Comparison of ENCODE assay signal across 16 cellular contexts in genomic region chr9:93917121-93917853, GRCh38. TPM values are rescaled to one million over a fixed set of nuclear protein-coding genes. Genes with fewer than 3 reads are reported as not detected.
DNase-seq lines count a peak whose midpoint lies in the region; ATAC-seq, FAIRE-seq and TF ChIP-seq lines count a peak whose summit lies in the region.
"Had no signal": no experiment of that assay in that cellular context is flagged by ENCODE, and none has a peak within 500 bp of the region (broad histone marks: within the 10 kb centered on the region; RNA-seq: fewer than 3 reads in every experiment).

No MANE protein-coding gene starts in this region.

- no peaks in the 10 kb centered on the region for H3K79me1 ChIP-seq in trophoblast cell (ENCODE audit: low read length)

- H3K27ac ChIP-seq in HEK293 (ENCODE audit: extremely low read depth, low read depth, low read length) = no peak overlapping the region
- no peak overlapping the region for H3K27ac ChIP-seq in GM12878 (ENCODE audit: control insufficient read depth, insufficient read depth)
- H3K27ac ChIP-seq in trophoblast cell (ENCODE audit: low read depth, low read length) = no peak overlapping the region
- H3K27ac ChIP-seq: BLaER1 treated with 17β-estradiol and CSF1 and Interleukin-3, amounts not matched to agents 10 nM and 100 nM; GM23248; HL-60; KMS-11 had no signal

- TF ChIP-seq RAD21 in GM12878 (IDR thresholded peaks at IDR 0.05; ENCODE audit: insufficient read depth, low read depth, low read length) = no peak

- in situ Hi-C loops in GM12878 (cut with MboI) = no loop called here

- no peak for DNase-seq in GM12878 (ENCODE audit: low read depth, low spot score)
- DNase-seq in glutamatergic neuron = no peak
- no peak for DNase-seq in trophoblast cell
- no peak for DNase-seq in UCSD-AML1 (lab: John Stamatoyannopoulos, UW; ENCODE audit: unreplicated experiment)
- no peak for DNase-seq in mucosa of descending colon
- DNase-seq in globus pallidus (ENCODE audit: low spot score) = no peak
- DNase-seq: ACHN; CD4-positive, CD25-positive, alpha-beta regulatory T cell; GM23248; H7; IMR-90 had no signal

- H4K8ac ChIP-seq in trophoblast cell (ENCODE audit: low read depth, low read length) = no peak overlapping the region

- TF ChIP-seq CTCF in HEK293 (tag by site-specific recombination; IDR thresholded peaks at IDR 0.05) (no peak), GM12878 (IDR thresholded peaks at IDR 0.05 in 2 of 3, conservative IDR thresholded peaks at IDR 0.05 in 1 of 3; ENCODE audit: control insufficient read depth in 2 of 3, extremely low read depth in 1 of 3, insufficient read depth in 1 of 3, low read depth in 3 of 3, low read length in 3 of 3) (no peak), glutamatergic neuron (IDR thresholded peaks at IDR 0.05; ENCODE audit: partially characterized antibody, unreplicated experiment) (no peak), mucosa of descending colon (IDR thresholded peaks at IDR 0.05) (no peak)

- no peak overlapping the region for H2BK12ac ChIP-seq in trophoblast cell (ENCODE audit: low read length)

- no peaks in the 10 kb centered on the region for H3K79me2 ChIP-seq in GM12878 (ENCODE audit: control insufficient read depth, insufficient read depth, low read length)
- H3K79me2 ChIP-seq in trophoblast cell (ENCODE audit: control insufficient read depth, insufficient read depth, low read length, poor library complexity) = no peaks in the 10 kb centered on the region

- no peak for FAIRE-seq in GM12878 (lab: Jason Lieb, UNC)
- FAIRE-seq: GM18507 had no signal

- no peak overlapping the region for H3K4me3 Mint-ChIP-seq in glutamatergic neuron (ENCODE audit: unreplicated experiment)
- H3K4me3 Mint-ChIP-seq: CD4-positive, CD25-positive, alpha-beta regulatory T cell had no signal

- H3K9me3 Mint-ChIP-seq in glutamatergic neuron (ENCODE audit: unreplicated experiment) = peaks cover 5% of the 10 kb centered on the region

- no peak for TF ChIP-seq POLR2A in GM12878 (IDR thresholded peaks at IDR 0.05; ENCODE audit: low read depth, low read length)

- H2AFZ ChIP-seq in GM12878 (ENCODE audit: control insufficient read depth, low read depth, low read length) (no peak overlapping the region), trophoblast cell (ENCODE audit: insufficient read depth, low read length, poor library complexity) (no peak overlapping the region)
- H2AFZ ChIP-seq: GM23248 had no signal

- intact Hi-C loops in GM12878 (cut with micrococcal nuclease; ENCODE audit: unreplicated experiment) (no loop called here), mucosa of descending colon (cut with DNase I, micrococcal nuclease) (no loop called here)

- H3K18ac ChIP-seq in trophoblast cell (ENCODE audit: low read length) = no peak overlapping the region

- CTCF ChIA-PET in HEK293 (lab: Yijun Ruan, JAX) (interaction anchor here (1.2 kb wide), 1 partner anchor 236 kb away, joined by 3 read pairs; no protein-coding TSS in a partner anchor), GM12878 (lab: Yijun Ruan, JAX) (no interaction called here)

- H3K27ac Mint-ChIP-seq in glutamatergic neuron (ENCODE audit: unreplicated experiment) = peak overlapping the region; percentile 1
- H3K27ac Mint-ChIP-seq: CD4-positive, CD25-positive, alpha-beta regulatory T cell had no signal

- H3K27me3 ChIP-seq in GM12878 (replicated peaks in 1 of 2; ENCODE audit: control insufficient read depth in 2 of 2, insufficient read depth in 2 of 2, low read length in 1 of 2) (no peaks in the 10 kb centered on the region; a peak in 2 of 4 replicates), trophoblast cell (ENCODE audit: insufficient read depth, low read length) (no peaks in the 10 kb centered on the region)
- H3K27me3 ChIP-seq: BLaER1 treated with 17β-estradiol and CSF1 and Interleukin-3, amounts not matched to agents 10 nM and 100 nM had no signal

- H3K9me3 ChIP-seq in HEK293 (ENCODE audit: control insufficient read depth, insufficient read depth, low read depth, low read length) (no peaks in the 10 kb centered on the region), GM12878 (replicated peaks; ENCODE audit: control insufficient read depth, insufficient read depth, low read length) (no peaks in the 10 kb centered on the region), trophoblast cell (ENCODE audit: insufficient read depth, low read depth, low read length) (peaks cover 2% of the 10 kb centered on the region), mucosa of descending colon (no peaks in the 10 kb centered on the region)
- H3K9me3 ChIP-seq: BLaER1 treated with 17β-estradiol and CSF1 and Interleukin-3, amounts not matched to agents 10 nM and 100 nM had no signal

- no peaks in the 10 kb centered on the region for H3K4me1 Mint-ChIP-seq in glutamatergic neuron (ENCODE audit: low read depth, unreplicated experiment)

- no peak overlapping the region for H3K9ac ChIP-seq in GM12878 (ENCODE audit: control insufficient read depth, insufficient read depth, low read length)
- H3K9ac ChIP-seq in trophoblast cell (ENCODE audit: low read length) = no peak overlapping the region
- H3K9ac ChIP-seq: BLaER1 treated with 17β-estradiol and CSF1 and Interleukin-3, amounts not matched to agents 10 nM and 100 nM; GM23248; KMS-11 had no signal

- no peak overlapping the region for H2BK5ac ChIP-seq in trophoblast cell (ENCODE audit: low read depth, low read length, poor library complexity)

- no peak for TF ChIP-seq EP300 in GM12878 (IDR thresholded peaks at IDR 0.05; ENCODE audit: borderline replicate concordance in 1 of 2, control insufficient read depth in 1 of 2, low read depth in 2 of 2, low read length in 2 of 2)

- no peak overlapping the region for H4K91ac ChIP-seq in trophoblast cell (ENCODE audit: low read depth, low read length)

- H3K14ac ChIP-seq in trophoblast cell (ENCODE audit: low read length) = no peak overlapping the region

- no peak overlapping the region for H3K4me3 ChIP-seq in HEK293 (ENCODE audit: low read depth, low read length)
- H3K4me3 ChIP-seq in GM12878 = no peak overlapping the region
- H3K4me3 ChIP-seq in trophoblast cell (ENCODE audit: low read depth, low read length) = no peak overlapping the region
- H3K4me3 ChIP-seq in mucosa of descending colon = no peak overlapping the region
- H3K4me3 ChIP-seq: BLaER1 treated with 17β-estradiol and CSF1 and Interleukin-3, amounts not matched to agents 10 nM and 100 nM; GM23248 had no signal

- H3K36me3 Mint-ChIP-seq in glutamatergic neuron (ENCODE audit: unreplicated experiment) = no peaks in the 10 kb centered on the region
- H3K36me3 Mint-ChIP-seq: CD4-positive, CD25-positive, alpha-beta regulatory T cell had no signal

- no peak overlapping the region for H3K4me2 ChIP-seq in GM12878 (ENCODE audit: control insufficient read depth, insufficient read depth)
- no peak overlapping the region for H3K4me2 ChIP-seq in trophoblast cell (ENCODE audit: low read length)
- H3K4me2 ChIP-seq: BLaER1 treated with 17β-estradiol and CSF1 and Interleukin-3, amounts not matched to agents 10 nM and 100 nM; KMS-11 had no signal

- RAD21 ChIA-PET in GM12878 (lab: Charles Lee; ENCODE audit: unreplicated experiment) = no interaction called here

- H3K36me3 ChIP-seq in HEK293 (ENCODE audit: control insufficient read depth in 2 of 2, insufficient read depth in 1 of 2, low read length in 2 of 2) = no peaks in the 10 kb centered on the region
- H3K36me3 ChIP-seq in GM12878 (ENCODE audit: control insufficient read depth in 2 of 2, insufficient read depth in 2 of 2, low read length in 1 of 2) = no peaks in the 10 kb centered on the region
- no peaks in the 10 kb centered on the region for H3K36me3 ChIP-seq in trophoblast cell (ENCODE audit: control insufficient read depth in 1 of 2, insufficient read depth in 2 of 2, low read length in 2 of 2)
- H3K36me3 ChIP-seq in mucosa of descending colon (ENCODE audit: low read depth) = no peaks in the 10 kb centered on the region
- H3K36me3 ChIP-seq: BLaER1 treated with 17β-estradiol and CSF1 and Interleukin-3, amounts not matched to agents 10 nM and 100 nM had no signal

- H3K27me3 Mint-ChIP-seq in glutamatergic neuron (ENCODE audit: unreplicated experiment) = peaks cover 7% of the 10 kb centered on the region
- H3K27me3 Mint-ChIP-seq: CD4-positive, CD25-positive, alpha-beta regulatory T cell had no signal

- no peaks in the 10 kb centered on the region for H4K20me1 ChIP-seq in GM12878 (ENCODE audit: control insufficient read depth, insufficient read depth)
- H4K20me1 ChIP-seq: BLaER1 treated with 17β-estradiol and CSF1 and Interleukin-3, amounts not matched to agents 10 nM and 100 nM had no signal

- SMC1A ChIA-PET in GM12878 (lab: Charles Lee; ENCODE audit: uncharacterized antibody, unreplicated experiment) = no interaction called here

- ATAC-seq in GM12878 (no peak), mucosa of descending colon (no peak)

- POLR2A ChIA-PET in HEK293 (lab: Yijun Ruan, JAX) = no interaction called here
- POLR2A ChIA-PET in GM12878 (lab: Charles Lee) = no interaction called here

- BruUV-seq in GM12878 (replicated peaks; lab: Mats Ljungman, UMichigan) = no TSS peak

- no peak overlapping the region for H2BK120ac ChIP-seq in trophoblast cell (ENCODE audit: insufficient read depth, low read length, poor library complexity)

- H3K4ac ChIP-seq in trophoblast cell (ENCODE audit: low read depth, low read length) = no peak overlapping the region

- WGBS in GM12878 (ENCODE audit: insufficient coverage, insufficient replicate concordance, low lambda C conversion rate, missing lambda C conversion rate) = 60% methylated on average over 10 of the region's 10 CpGs
- no CpG with 5 or more reads among the region's 10 CpGs for WGBS in trophoblast cell (ENCODE audit: extremely low coverage, insufficient coverage, insufficient read length)

- H3K4me1 ChIP-seq in HEK293 (ENCODE audit: control insufficient read depth, insufficient read depth, low read length) (no peaks in the 10 kb centered on the region), GM12878 (ENCODE audit: control insufficient read depth, insufficient read depth, low read length) (no peaks in the 10 kb centered on the region), trophoblast cell (ENCODE audit: control insufficient read depth in 1 of 2, insufficient read depth in 2 of 2, low read length in 2 of 2) (no peaks in the 10 kb centered on the region), mucosa of descending colon (ENCODE audit: low read depth) (no peaks in the 10 kb centered on the region)

- peak overlapping the region; percentile 34 for H3K23ac ChIP-seq in trophoblast cell (ENCODE audit: low read length)

- no peak overlapping the region for H2AK5ac ChIP-seq in trophoblast cell (ENCODE audit: low read length)

- H4K12ac ChIP-seq in trophoblast cell (ENCODE audit: low read depth, low read length) = no peak overlapping the region

RNA-seq across cellular contexts. Expression of gene BARX1, which starts 37.9 kb away (rescaled TPM):
- total RNA-seq in GM12878 (2013; cell fraction: nucleolus; rRNA removed) = not detected in 2 replicates
- total RNA-seq in GM12878 (2014; rRNA removed) (not detected in 2 replicates), GM12878 (2014; rRNA removed; fragmentation: Illumina TruSeq; extraction: Trizol) (not detected in 2 replicates), GM12878 (2021) (not detected in 2 replicates), glutamatergic neuron (ENCODE audit: unreplicated experiment) (6.9 TPM), mucosa of descending colon (under 1 TPM in 1 of 3 donors, not detected in 2; 0.17 TPM)
- polyA plus RNA-seq in GM12878 (2011; ENCODE audit: low read depth) = not detected
- polyA plus RNA-seq in GM12878 (2011; rRNA removed) (not detected in 2 replicates), GM12878 (2014; fragmentation: Illumina TruSeq; extraction: Trizol) (not detected in 2 replicates), GM12878 (2014; fragmentation: Nextera tagmentation; extraction: Ambion mirVana) (not detected), GM12878 (2014; rRNA removed) (not detected in 2 replicates), GM12878 (2016; fragmentation: Nextera tagmentation; extraction: Ambion mirVana) (not detected)
- not detected in 2 replicates for polyA plus RNA-seq in GM12878 (2011; cell fraction: cytosol; rRNA removed)
- not detected in 2 replicates for polyA plus RNA-seq in GM12878 (2011; cell fraction: nucleus; rRNA removed)
- not detected in 2 replicates for polyA plus RNA-seq in GM12878 (2012)
- not detected in 2 replicates for polyA minus RNA-seq in GM12878 (2011; rRNA and poly(A)+ RNA removed)
- not detected in 2 replicates for polyA minus RNA-seq in GM12878 (2011; cell fraction: cytosol; rRNA and poly(A)+ RNA removed)
- polyA minus RNA-seq in GM12878 (2011; cell fraction: nucleus; rRNA and poly(A)+ RNA removed) = not detected in 2 replicates
- polyA plus RNA-seq in trophoblast cell (2013) = 0.04 and 0.07 TPM in 2 replicates
- total RNA-seq: CD4-positive, CD25-positive, alpha-beta regulatory T cell; GM23248; IMR-90 had no signal
- polyA plus RNA-seq: CD4-positive, CD25-positive, alpha-beta regulatory T cell; GM23248; IMR-90 had no signal
